8 cellular contexts compared by ENCODE assay signal in the genomic region with DNA sequence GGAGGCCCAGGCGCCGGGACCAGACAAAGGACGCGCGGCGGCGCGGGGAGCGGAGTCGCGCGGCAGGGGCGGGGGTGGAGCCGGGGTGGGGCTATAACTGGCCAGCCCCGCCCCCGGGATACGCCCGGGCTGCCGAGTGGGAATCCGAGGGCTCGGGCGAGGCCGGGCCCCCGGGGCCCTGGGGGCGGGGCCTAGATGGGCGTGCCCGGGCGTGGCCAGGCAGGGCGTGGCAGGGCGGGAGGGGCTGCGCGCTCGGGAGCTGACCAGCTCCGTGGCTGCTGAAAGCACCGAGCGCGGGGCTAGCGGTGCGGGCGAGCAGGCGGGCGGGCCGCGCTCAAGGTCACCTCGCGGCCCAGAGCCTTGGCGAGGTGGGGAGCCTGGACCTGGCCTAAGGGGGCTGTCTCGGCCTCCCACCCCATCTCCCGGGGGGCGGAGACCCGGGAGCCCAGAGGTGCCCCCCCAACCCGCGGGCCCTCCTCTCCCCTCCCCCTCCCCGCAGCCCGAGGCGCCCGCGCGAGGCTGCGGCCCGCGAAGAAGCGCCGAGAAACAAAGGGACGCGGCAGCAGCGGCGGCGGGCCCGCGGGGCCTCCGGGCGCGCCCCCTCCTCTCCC.
DNase-seq lines count a peak whose midpoint lies in the region; ATAC-seq lines count a peak whose summit lies in the region.

No MANE protein-coding gene starts in this region.

- no peak for ATAC-seq in GM19023 (IDR thresholded peaks at IDR 0.05; ENCODE audit: unreplicated experiment)
- no peak for ATAC-seq in GM18520 (IDR thresholded peaks at IDR 0.05; ENCODE audit: unreplicated experiment)

- peak; percentile 57 to 70 for DNase-seq in activated T-cell treated with anti-CD3 and anti-CD28 coated beads, Interleukin-2, amount 50 U/mL, for 48 hours
- no peak for DNase-seq in activated T-cell treated with anti-CD3 and anti-CD28 coated beads for 4 hours
- DNase-seq in RPMI8226: peak; percentile 37
- DNase-seq in germinal center (ENCODE audit: low spot score): peak; percentile 56
- DNase-seq in stimulated activated CD4-positive, alpha-beta T cell treated with anti-CD3 and anti-CD28 coated beads, Interleukin-2, amount 100 ng/mL, for 48 hours: peak; percentile 33 to 41
- DNase-seq in AG08395 (ENCODE audit: low spot score): no peak

Comparison
In these comparisons a context has a peak if more than half of its experiments do, and no peak if none do; other contexts are left out.
1. DNase-seq: peak in activated T-cell treated with anti-CD3 and anti-CD28 coated beads, Interleukin-2, amount 50 U/mL, for 48 hours (2 of 2), RPMI8226 (single experiment), germinal center (single experiment) and stimulated activated CD4-positive, alpha-beta T cell treated with anti-CD3 and anti-CD28 coated beads, Interleukin-2, amount 100 ng/mL, for 48 hours (2 of 2); none in activated T-cell treated with anti-CD3 and anti-CD28 coated beads for 4 hours (single experiment) and AG08395 (single experiment).